1 cellular context compared by ENCODE assay signal in genomic region chr1:46447499-46448108, GRCh38.
A peak's percentile ranks its signal among the peaks of the same experiment; 100 is the strongest.
TF ChIP-seq lines count a peak whose summit lies in the region.

No MANE protein-coding gene starts in this region.

TF ChIP-seq in GM23338, 12 proteins besides CTCF, POLR2A, EP300 and RAD21 (continued from another document):
- TF ChIP-seq, protein P1, sequence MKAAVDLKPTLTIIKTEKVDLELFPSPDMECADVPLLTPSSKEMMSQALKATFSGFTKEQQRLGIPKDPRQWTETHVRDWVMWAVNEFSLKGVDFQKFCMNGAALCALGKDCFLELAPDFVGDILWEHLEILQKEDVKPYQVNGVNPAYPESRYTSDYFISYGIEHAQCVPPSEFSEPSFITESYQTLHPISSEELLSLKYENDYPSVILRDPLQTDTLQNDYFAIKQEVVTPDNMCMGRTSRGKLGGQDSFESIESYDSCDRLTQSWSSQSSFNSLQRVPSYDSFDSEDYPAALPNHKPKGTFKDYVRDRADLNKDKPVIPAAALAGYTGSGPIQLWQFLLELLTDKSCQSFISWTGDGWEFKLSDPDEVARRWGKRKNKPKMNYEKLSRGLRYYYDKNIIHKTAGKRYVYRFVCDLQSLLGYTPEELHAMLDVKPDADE (IDR thresholded peaks at IDR 0.05) = no peak
- TF ChIP-seq, protein P2, sequence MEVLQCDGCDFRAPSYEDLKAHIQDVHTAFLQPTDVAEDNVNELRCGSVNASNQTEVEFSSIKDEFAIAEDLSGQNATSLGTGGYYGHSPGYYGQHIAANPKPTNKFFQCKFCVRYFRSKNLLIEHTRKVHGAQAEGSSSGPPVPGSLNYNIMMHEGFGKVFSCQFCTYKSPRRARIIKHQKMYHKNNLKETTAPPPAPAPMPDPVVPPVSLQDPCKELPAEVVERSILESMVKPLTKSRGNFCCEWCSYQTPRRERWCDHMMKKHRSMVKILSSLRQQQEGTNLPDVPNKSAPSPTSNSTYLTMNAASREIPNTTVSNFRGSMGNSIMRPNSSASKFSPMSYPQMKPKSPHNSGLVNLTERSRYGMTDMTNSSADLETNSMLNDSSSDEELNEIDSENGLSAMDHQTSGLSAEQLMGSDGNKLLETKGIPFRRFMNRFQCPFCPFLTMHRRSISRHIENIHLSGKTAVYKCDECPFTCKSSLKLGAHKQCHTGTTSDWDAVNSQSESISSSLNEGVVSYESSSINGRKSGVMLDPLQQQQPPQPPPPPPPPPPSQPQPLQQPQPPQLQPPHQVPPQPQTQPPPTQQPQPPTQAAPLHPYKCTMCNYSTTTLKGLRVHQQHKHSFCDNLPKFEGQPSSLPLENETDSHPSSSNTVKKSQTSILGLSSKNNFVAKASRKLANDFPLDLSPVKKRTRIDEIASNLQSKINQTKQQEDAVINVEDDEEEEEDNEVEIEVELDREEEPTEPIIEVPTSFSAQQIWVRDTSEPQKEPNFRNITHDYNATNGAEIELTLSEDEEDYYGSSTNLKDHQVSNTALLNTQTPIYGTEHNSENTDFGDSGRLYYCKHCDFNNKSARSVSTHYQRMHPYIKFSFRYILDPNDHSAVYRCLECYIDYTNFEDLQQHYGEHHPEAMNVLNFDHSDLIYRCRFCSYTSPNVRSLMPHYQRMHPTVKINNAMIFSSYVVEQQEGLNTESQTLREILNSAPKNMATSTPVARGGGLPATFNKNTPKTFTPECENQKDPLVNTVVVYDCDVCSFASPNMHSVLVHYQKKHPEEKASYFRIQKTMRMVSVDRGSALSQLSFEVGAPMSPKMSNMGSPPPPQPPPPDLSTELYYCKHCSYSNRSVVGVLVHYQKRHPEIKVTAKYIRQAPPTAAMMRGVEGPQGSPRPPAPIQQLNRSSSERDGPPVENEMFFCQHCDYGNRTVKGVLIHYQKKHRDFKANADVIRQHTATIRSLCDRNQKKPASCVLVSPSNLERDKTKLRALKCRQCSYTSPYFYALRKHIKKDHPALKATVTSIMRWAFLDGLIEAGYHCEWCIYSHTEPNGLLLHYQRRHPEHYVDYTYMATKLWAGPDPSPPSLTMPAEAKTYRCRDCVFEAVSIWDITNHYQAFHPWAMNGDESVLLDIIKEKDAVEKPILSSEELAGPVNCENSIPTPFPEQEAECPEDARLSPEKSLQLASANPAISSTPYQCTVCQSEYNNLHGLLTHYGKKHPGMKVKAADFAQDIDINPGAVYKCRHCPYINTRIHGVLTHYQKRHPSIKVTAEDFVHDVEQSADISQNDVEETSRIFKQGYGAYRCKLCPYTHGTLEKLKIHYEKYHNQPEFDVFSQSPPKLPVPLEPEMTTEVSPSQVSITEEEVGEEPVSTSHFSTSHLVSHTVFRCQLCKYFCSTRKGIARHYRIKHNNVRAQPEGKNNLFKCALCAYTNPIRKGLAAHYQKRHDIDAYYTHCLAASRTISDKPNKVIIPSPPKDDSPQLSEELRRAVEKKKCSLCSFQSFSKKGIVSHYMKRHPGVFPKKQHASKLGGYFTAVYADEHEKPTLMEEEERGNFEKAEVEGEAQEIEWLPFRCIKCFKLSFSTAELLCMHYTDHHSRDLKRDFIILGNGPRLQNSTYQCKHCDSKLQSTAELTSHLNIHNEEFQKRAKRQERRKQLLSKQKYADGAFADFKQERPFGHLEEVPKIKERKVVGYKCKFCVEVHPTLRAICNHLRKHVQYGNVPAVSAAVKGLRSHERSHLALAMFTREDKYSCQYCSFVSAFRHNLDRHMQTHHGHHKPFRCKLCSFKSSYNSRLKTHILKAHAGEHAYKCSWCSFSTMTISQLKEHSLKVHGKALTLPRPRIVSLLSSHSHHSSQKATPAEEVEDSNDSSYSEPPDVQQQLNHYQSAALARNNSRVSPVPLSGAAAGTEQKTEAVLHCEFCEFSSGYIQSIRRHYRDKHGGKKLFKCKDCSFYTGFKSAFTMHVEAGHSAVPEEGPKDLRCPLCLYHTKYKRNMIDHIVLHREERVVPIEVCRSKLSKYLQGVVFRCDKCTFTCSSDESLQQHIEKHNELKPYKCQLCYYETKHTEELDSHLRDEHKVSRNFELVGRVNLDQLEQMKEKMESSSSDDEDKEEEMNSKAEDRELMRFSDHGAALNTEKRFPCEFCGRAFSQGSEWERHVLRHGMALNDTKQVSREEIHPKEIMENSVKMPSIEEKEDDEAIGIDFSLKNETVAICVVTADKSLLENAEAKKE (CRISPR knock-in tag; IDR thresholded peaks at IDR 0.05) = no peak
- no peak for TF ChIP-seq ZNF331 (CRISPR knock-in tag; IDR thresholded peaks at IDR 0.05; ENCODE audit: low read depth)
- no peak for TF ChIP-seq JUNB (IDR thresholded peaks at IDR 0.05; ENCODE audit: unreplicated experiment)
- TF ChIP-seq POLR2AphosphoS5 (IDR thresholded peaks at IDR 0.05; ENCODE audit: low read depth) = no peak
- peak; percentile 66 for TF ChIP-seq EZH2 (IDR thresholded peaks at IDR 0.05; ENCODE audit: low read depth, unreplicated experiment)
- TF ChIP-seq ZNF114 (CRISPR knock-in tag; IDR thresholded peaks at IDR 0.05) = no peak
